8 cellular contexts compared by ENCODE assay signal in the genomic region with DNA sequence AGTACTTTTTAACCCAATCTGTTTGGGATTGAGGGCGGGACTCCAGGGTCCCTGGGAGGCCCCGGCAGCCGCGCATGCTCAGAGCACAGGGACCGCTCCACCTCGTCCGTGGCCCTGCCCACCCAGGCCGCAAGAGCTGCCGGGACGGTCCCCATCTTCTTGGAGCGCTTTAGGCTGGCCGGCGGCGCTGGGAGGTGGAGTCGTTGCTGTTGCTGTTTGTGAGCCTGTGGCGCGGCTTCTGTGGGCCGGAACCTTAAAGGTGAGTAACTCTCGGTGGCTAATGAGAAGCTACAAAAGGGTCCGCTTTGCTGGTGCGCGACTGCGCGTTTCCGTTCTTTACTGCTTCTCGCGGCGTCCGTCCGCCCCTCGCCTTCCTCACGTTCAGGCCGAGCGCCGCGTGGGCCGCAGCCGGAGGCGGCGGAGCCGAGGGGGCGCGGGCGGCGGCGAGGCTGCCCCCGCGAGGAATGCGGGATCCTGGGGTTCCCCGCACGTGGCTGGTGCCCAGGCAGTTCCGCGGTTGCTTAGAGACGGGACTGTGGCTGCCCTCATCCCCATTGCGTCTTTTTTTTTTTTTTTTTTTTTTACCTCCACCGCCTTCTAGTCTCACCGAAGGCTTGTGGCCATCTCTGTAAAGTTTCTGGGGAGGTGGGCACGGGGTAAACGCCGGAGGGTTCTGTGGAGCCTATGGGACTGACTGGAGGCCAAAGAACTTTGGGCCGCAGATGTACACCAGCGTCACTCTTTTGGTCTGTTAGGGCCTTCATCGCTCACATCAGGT. TPM values are rescaled to one million over a fixed set of nuclear protein-coding genes. Genes with fewer than 3 reads are reported as not detected.
DNase-seq lines count a peak whose midpoint lies in the region; ATAC-seq and TF ChIP-seq lines count a peak whose summit lies in the region.

A gene (plus strand): TSS at position 154 of the 778 bp plus-strand sequence. CDS start 2,090 bp downstream, outside the sequence.

- peak within 1 kb of the TSS; percentile 94 for H3K27ac Mint-ChIP-seq in chondrocyte (ENCODE audit: unreplicated experiment)

- ATAC-seq in GM19035 (IDR thresholded peaks at IDR 0.05; ENCODE audit: unreplicated experiment) (peak; percentile 96), HG03354 (IDR thresholded peaks at IDR 0.05; ENCODE audit: poor library complexity, severe bottlenecking, unreplicated experiment) (peak; percentile 96)

- no peaks in the 10 kb centered on the region for H3K36me3 ChIP-seq in kidney epithelial cell (ENCODE audit: control insufficient read depth, insufficient read depth, low read length)

- peak within 1 kb of the TSS; percentile 88 for H3K4me3 Mint-ChIP-seq in chondrocyte (ENCODE audit: unreplicated experiment)

- no peaks in the 10 kb centered on the region for H3K27me3 ChIP-seq in kidney epithelial cell (ENCODE audit: control insufficient read depth, insufficient read depth, low read length)

- TF ChIP-seq CTCF in AG10803 (conservative IDR thresholded peaks at IDR 0.05; ENCODE audit: low read length), result no peak
- no peak for TF ChIP-seq CTCF in chondrocyte (IDR thresholded peaks at IDR 0.05)
- TF ChIP-seq CTCF in kidney epithelial cell (IDR thresholded peaks at IDR 0.05; ENCODE audit: insufficient read depth, low read length, poor library complexity, severe bottlenecking), result no peak

- DNase-seq in AG10803 (ENCODE audit: low read depth), result peak; percentile 90
- peak; percentile 98 for DNase-seq in NCI-H510A (lab: John Stamatoyannopoulos, UW)
- peak; percentile 94 to 95 for DNase-seq in activated CD4-positive, alpha-beta T cell treated with anti-CD3 and anti-CD28 coated beads for 24 hours (ENCODE audit: low read depth in 2 of 2)
- peak; percentile 97 for DNase-seq in chondrocyte (ENCODE audit: low spot score)
- DNase-seq in kidney epithelial cell (ENCODE audit: low read depth), result peak; percentile 79
- DNase-seq in stimulated activated CD4-positive, alpha-beta T cell treated with anti-CD3 and anti-CD28 coated beads, Interleukin-15, amount 100 ng/mL, for 48 hours (ENCODE audit: low read depth in 2 of 2), result peak; percentile 95

- no peaks in the 10 kb centered on the region for H3K9me3 Mint-ChIP-seq in chondrocyte (ENCODE audit: low read depth)

- H3K4me3 ChIP-seq in AG10803 (ENCODE audit: low read length) (peak within 1 kb of the TSS; percentile 84), kidney epithelial cell (ENCODE audit: low read depth, low read length) (peak within 1 kb of the TSS; percentile 72)

- peaks cover 6% of the 10 kb centered on the region for H3K36me3 Mint-ChIP-seq in chondrocyte (ENCODE audit: low read depth)

- H3K4me1 Mint-ChIP-seq in chondrocyte (ENCODE audit: low read depth), result peaks cover 25% of the 10 kb centered on the region

- H3K27me3 Mint-ChIP-seq in chondrocyte (ENCODE audit: low read depth), result no peaks in the 10 kb centered on the region

RNA-seq across cellular contexts. Expression of the gene that starts here (rescaled TPM):
- total RNA-seq in chondrocyte (93.5 to 105 TPM (median 95.1 TPM) in 3 replicates), kidney epithelial cell (75.0 and 100 TPM in 2 replicates)

Comparison
In these comparisons a context has a peak if more than half of its experiments do, and no peak if none do; other contexts are left out.
1. Peak in every context shown above with its lines: DNase-seq, ATAC-seq and H3K4me3 ChIP-seq.